In genomic region chr4:112515278-112516075, GRCh38 we compare ENCODE assay signal across 8 cellular contexts. TPM values are rescaled to one million over a fixed set of nuclear protein-coding genes. Genes with fewer than 3 reads are reported as not detected.
DNase-seq lines count a peak whose midpoint lies in the region; ATAC-seq, FAIRE-seq and TF ChIP-seq lines count a peak whose summit lies in the region.

No MANE protein-coding gene starts in this region.

- 0 to 1% methylated on average over 85 to 87 of the region's 87 CpGs for WGBS in lower leg skin, 2 donors
- WGBS in testis, 2 donors, result 0 to 1% methylated on average over 16 to 55 of the region's 87 CpGs

- FAIRE-seq in GM19239 (lab: Jason Lieb, UNC), result peak; percentile 93

- TF ChIP-seq POLR2A in Peyer's patch (IDR thresholded peaks at IDR 0.05) (no peak), lower leg skin (IDR thresholded peaks at IDR 0.05) (no peak), testis (IDR thresholded peaks at IDR 0.05) (no peak)

- intact Hi-C loops in lower leg skin (cut with DNase I; ENCODE audit: low total_unique reads) (no loop called here), testis (cut with DNase I; ENCODE audit: low total_unique reads) (no loop called here)

- peak; percentile 31 for ATAC-seq in HG03139 (IDR thresholded peaks at IDR 0.05; ENCODE audit: unreplicated experiment)

- H3K27me3 ChIP-seq in Peyer's patch (peaks cover 4 to 76% of the 10 kb centered on the region in 2 donors), testis (peaks cover under 1% of the 10 kb centered on the region)

- DNase-seq in DMS53 (lab: John Stamatoyannopoulos, UW), result peak; percentile 69
- DNase-seq in GM19239 (ENCODE audit: insufficient read length, low spot score), result peak; percentile 51
- DNase-seq in Peyer's patch, result peak in 1 of 3 donors; percentile 56
- DNase-seq in choroid plexus epithelial cell (ENCODE audit: low read depth), result peak; percentile 34
- peak in 1 of 2 donors; percentile 83 for DNase-seq in lower leg skin (ENCODE audit: low spot score in 2 of 2)
- DNase-seq in testis, result peak; percentile 30
- no peak for DNase-seq in mesenteric fat pad (ENCODE audit: low spot score)

- H3K4me3 ChIP-seq in Peyer's patch (peak overlapping the region; percentile 29 to 61 (median 50)), choroid plexus epithelial cell (ENCODE audit: low read depth, low read length) (peak overlapping the region; percentile 49), lower leg skin (ENCODE audit: low read depth, poor library complexity, severe bottlenecking) (peak overlapping the region; percentile 39), testis (peak overlapping the region; percentile 27 to 58)

- H3K27ac ChIP-seq in Peyer's patch (no peak overlapping the region), testis (no peak overlapping the region)

- no peaks in the 10 kb centered on the region for H3K36me3 ChIP-seq in Peyer's patch
- H3K36me3 ChIP-seq in testis (ENCODE audit: low read depth, missing control alignments), result no peaks in the 10 kb centered on the region

- H3K4me1 ChIP-seq in Peyer's patch (peaks cover 0 to 44% (median 21%) of the 10 kb centered on the region in 4 donors), testis (peaks cover 27% of the 10 kb centered on the region)

- H3K9me3 ChIP-seq in Peyer's patch (no peaks in the 10 kb centered on the region), testis (no peaks in the 10 kb centered on the region)

- TF ChIP-seq CTCF in Peyer's patch (IDR thresholded peaks at IDR 0.05) (no peak), choroid plexus epithelial cell (conservative IDR thresholded peaks at IDR 0.05; ENCODE audit: low read depth, low read length) (no peak), lower leg skin (IDR thresholded peaks at IDR 0.05) (no peak), testis (IDR thresholded peaks at IDR 0.05) (no peak)

RNA-seq across cellular contexts. Expression of gene NEUROG2, which starts 0.5 kb away (rescaled TPM):
- not detected for total RNA-seq in Peyer's patch
- not detected for total RNA-seq in lower leg skin
- 1 to 10 TPM in 1 of 2 donors, under 1 TPM in 1; 0.62 to 3.8 TPM for total RNA-seq in testis
- 4.1 TPM for polyA plus RNA-seq in testis (ENCODE audit: insufficient read depth, low read depth, low replicate concordance)
- total RNA-seq in mesenteric fat pad, result not detected
